In the genomic region with DNA sequence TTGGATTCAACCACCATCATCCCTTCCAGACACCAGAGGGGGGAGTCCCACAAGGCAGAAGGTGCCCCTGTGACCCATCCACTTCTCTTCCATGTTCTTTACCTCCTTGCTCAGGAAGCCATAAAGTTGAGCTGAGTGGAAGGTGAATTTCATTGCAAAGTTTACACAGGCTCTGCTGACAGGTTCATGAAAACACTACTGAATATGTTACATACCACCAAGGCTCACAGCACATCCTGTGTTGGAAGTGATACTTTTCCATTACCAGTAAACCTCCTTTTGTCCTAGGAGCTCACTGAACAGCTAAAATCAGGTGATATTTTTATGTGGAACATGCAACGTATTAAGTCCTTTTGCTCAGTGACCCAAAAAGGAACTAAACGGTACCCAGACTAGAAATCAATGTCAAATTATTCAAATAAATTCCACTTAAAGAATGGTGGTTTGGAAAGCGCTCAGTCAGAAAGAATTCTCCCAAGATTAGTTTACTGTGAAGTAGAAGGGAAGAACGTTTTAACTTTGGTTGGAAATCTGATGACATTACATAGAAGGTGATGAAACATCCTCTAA, we compare ENCODE assay signal across 22 cellular contexts.
A peak's percentile ranks its signal among the peaks of the same experiment; 100 is the strongest.
DNase-seq lines count a peak whose midpoint lies in the region; ATAC-seq and TF ChIP-seq lines count a peak whose summit lies in the region.
"Had no signal": no experiment of that assay in that cellular context is flagged by ENCODE, and none has a peak within 500 bp of the region (broad histone marks: within the 10 kb centered on the region; RNA-seq: fewer than 3 reads in every experiment).

No MANE protein-coding gene starts in this region.

- no peaks in the 10 kb centered on the region for H3K79me1 ChIP-seq in IMR-90 (ENCODE audit: low read depth in 1 of 2, low read length in 2 of 2)

- no TSS peak for BruUV-seq in IMR-90 (replicated peaks; lab: Mats Ljungman, UMichigan)

- ATAC-seq in IMR-90 (ENCODE audit: low read depth) (no peak), sciatic nerve (no peak), HG03432 (IDR thresholded peaks at IDR 0.05; ENCODE audit: unreplicated experiment) (no peak)
- ATAC-seq: activated CD8-positive, alpha-beta T cell treated with anti-CD3 and anti-CD28 coated beads for 36 hours; lower lobe of right lung; naive thymus-derived CD8-positive, alpha-beta T cell had no signal

- H3K9me3 ChIP-seq in IMR-90 (ENCODE audit: control insufficient read depth, insufficient read depth, low read length) = no peaks in the 10 kb centered on the region
- H3K9me3 ChIP-seq: lower lobe of right lung, vagina had no signal

- no peak for TF ChIP-seq POLR2A in IMR-90 (IDR thresholded peaks at IDR 0.05; ENCODE audit: low read depth, low read length)

- H2BK20ac ChIP-seq in IMR-90 (ENCODE audit: low read depth, low read length) = peak overlapping the region; percentile 22; the same call in 1 of the 2 replicates

- DNase-seq in IMR-90 = no peak
- peak; percentile 59 for DNase-seq in astrocyte of the cerebellum (ENCODE audit: low read depth)
- peak; percentile 1 for DNase-seq in islet precursor cell
- DNase-seq in renal cortical epithelial cell (ENCODE audit: low read depth) = peak; percentile 72
- no peak for DNase-seq in type B pancreatic cell (ENCODE audit: extremely low spot score, unreplicated experiment)
- DNase-seq in sciatic nerve (ENCODE audit: low spot score) = no peak
- DNase-seq: activated CD8-positive, alpha-beta T cell treated with anti-CD3 and anti-CD28 coated beads for 36 hours; activated gamma-delta T cell treated with Interleukin-2 at 50 U/mL for 16 hours; activated T-cell treated with anti-CD3 and anti-CD28 coated beads for 4 hours; CD4-positive, alpha-beta memory T cell; DMS 273 treated with DMSO at 0.1 percent for 48 hours; HCEC 1CT; immature natural killer cell; lower lobe of right lung; naive thymus-derived CD8-positive, alpha-beta T cell; NCI-H1694; NCI-H69; T1000 had no signal

- TF ChIP-seq CTCF in IMR-90 (conservative IDR thresholded peaks at IDR 0.05; ENCODE audit: low read depth, low read length) (no peak), astrocyte of the cerebellum (IDR thresholded peaks at IDR 0.05; ENCODE audit: low read depth, low read length, missing control alignments) (no peak), type B pancreatic cell (conservative IDR thresholded peaks at IDR 0.05) (no peak)

- no peak overlapping the region for H3K4me3 Mint-ChIP-seq in type B pancreatic cell
- H3K4me3 Mint-ChIP-seq: activated CD8-positive, alpha-beta T cell treated with anti-CD3 and anti-CD28 coated beads for 36 hours; CD4-positive, alpha-beta memory T cell; dendritic cell treated with granulocyte-macrophage colony-stimulating factor and Interleukin-4, amounts not matched to agents 40 ng/mL and 50 ng/mL, for 4 days; immature natural killer cell; naive thymus-derived CD8-positive, alpha-beta T cell had no signal

- H4K91ac ChIP-seq in IMR-90 (ENCODE audit: insufficient read depth, low read depth, low read length) = 0 out of 2 replicates have a peak overlapping the region, but pooled peaks have one; percentile 5

- peaks cover 18% of the 10 kb centered on the region for H3K4me1 Mint-ChIP-seq in type B pancreatic cell (ENCODE audit: unreplicated experiment)

- H3K23ac ChIP-seq in IMR-90 (ENCODE audit: low read depth, low read length) = no peak overlapping the region

- H3K9me1 ChIP-seq in IMR-90 (ENCODE audit: insufficient read depth, low read length) = peaks cover 2% of the 10 kb centered on the region

- no peak overlapping the region for H2AFZ ChIP-seq in IMR-90 (replicated peaks; ENCODE audit: low read length, poor library complexity)
- H2AFZ ChIP-seq: parathyroid adenoma had no signal

- H3K4me3 ChIP-seq in IMR-90 (ENCODE audit: insufficient read depth, low read depth, low read length) (no peak overlapping the region), astrocyte of the cerebellum (ENCODE audit: low read depth, low read length) (no peak overlapping the region)
- H3K4me3 ChIP-seq: lower lobe of right lung, vagina had no signal

- in situ Hi-C loops in IMR-90 (cut with MboI; ENCODE audit: low sequenced_read_pairs) (no loop called here), astrocyte of the cerebellum (cut with HindIII; ENCODE audit: low sequenced_read_pairs) (loop anchor here (10.0 kb wide), 1 partner anchor 113 kb away; no protein-coding TSS in a partner anchor)

- peaks cover 5% of the 10 kb centered on the region for H3K36me3 Mint-ChIP-seq in type B pancreatic cell
- H3K36me3 Mint-ChIP-seq: CD4-positive, alpha-beta memory T cell; immature natural killer cell had no signal

- H3K18ac ChIP-seq in IMR-90 (ENCODE audit: low read depth, low read length) = no peak overlapping the region

- no peak overlapping the region for H3K4ac ChIP-seq in IMR-90 (ENCODE audit: low read depth, low read length)

- H3K9me3 Mint-ChIP-seq in type B pancreatic cell = peaks cover 13% of the 10 kb centered on the region
- H3K9me3 Mint-ChIP-seq: activated CD8-positive, alpha-beta T cell treated with anti-CD3 and anti-CD28 coated beads for 36 hours; dendritic cell treated with granulocyte-macrophage colony-stimulating factor and Interleukin-4, amounts not matched to agents 40 ng/mL and 50 ng/mL, for 4 days; immature natural killer cell; naive thymus-derived CD8-positive, alpha-beta T cell had no signal

- H2BK15ac ChIP-seq in IMR-90 (ENCODE audit: low read depth, low read length) = no peak overlapping the region

- no peaks in the 10 kb centered on the region for H3K27me3 Mint-ChIP-seq in type B pancreatic cell
- H3K27me3 Mint-ChIP-seq: activated CD8-positive, alpha-beta T cell treated with anti-CD3 and anti-CD28 coated beads for 36 hours; dendritic cell treated with granulocyte-macrophage colony-stimulating factor and Interleukin-4, amounts not matched to agents 40 ng/mL and 50 ng/mL, for 4 days; naive thymus-derived CD8-positive, alpha-beta T cell had no signal

- no peak overlapping the region for H3K27ac Mint-ChIP-seq in type B pancreatic cell
- H3K27ac Mint-ChIP-seq: activated CD8-positive, alpha-beta T cell treated with anti-CD3 and anti-CD28 coated beads for 36 hours; CD4-positive, alpha-beta memory T cell; dendritic cell treated with granulocyte-macrophage colony-stimulating factor and Interleukin-4, amounts not matched to agents 40 ng/mL and 50 ng/mL, for 4 days had no signal

- H3K56ac ChIP-seq in IMR-90 (ENCODE audit: extremely low read depth, insufficient read depth, low read length) = no peak overlapping the region

- H3K4me2 ChIP-seq in IMR-90 (ENCODE audit: low read depth, low read length) = no peak overlapping the region

- no CpG with 5 or more reads among the region's 4 CpGs for WGBS in IMR-90 (ENCODE audit: extremely low coverage in 2 of 2, insufficient read length in 1 of 2), 2 experiments

- H2BK5ac ChIP-seq in IMR-90 (ENCODE audit: low read depth, low read length, poor library complexity, severe bottlenecking) = no peak overlapping the region

- H3K9ac ChIP-seq in IMR-90 (ENCODE audit: low read depth, low read length) = no peak overlapping the region
- H3K9ac ChIP-seq: parathyroid adenoma had no signal

- H2AK9ac ChIP-seq in IMR-90 (replicated peaks; ENCODE audit: low read depth, low read length, poor library complexity) = no peak overlapping the region

- H4K8ac ChIP-seq in IMR-90 (ENCODE audit: low read depth in 2 of 2, low read length in 2 of 2) = no peak overlapping the region

- dilution Hi-C loops in IMR-90 (cut with HindIII; ENCODE audit: low sequenced_read_pairs, unreplicated experiment) = no loop called here

- H3K14ac ChIP-seq in IMR-90 (replicated peaks; ENCODE audit: low read depth, low read length) = peak overlapping the region; percentile 25; the same call in 1 of the 2 replicates

- CTCF ChIA-PET in IMR-90 (lab: Yijun Ruan, JAX) = no interaction called here

- no peak overlapping the region for H4K5ac ChIP-seq in IMR-90 (ENCODE audit: low read depth, low read length)

- POLR2A ChIA-PET in IMR-90 (lab: Charles Lee; ENCODE audit: unreplicated experiment) = no interaction called here

- no peaks in the 10 kb centered on the region for H4K20me1 ChIP-seq in IMR-90 (ENCODE audit: insufficient read depth, low read length)

- H2AK5ac ChIP-seq in IMR-90 (ENCODE audit: low read depth, low read length) = peak overlapping the region; percentile 44

- no peak for TF ChIP-seq RAD21 in IMR-90 (IDR thresholded peaks at IDR 0.05; ENCODE audit: low read length)

- H3K36me3 ChIP-seq in IMR-90 (ENCODE audit: control insufficient read depth, insufficient read depth, low read length) = no peaks in the 10 kb centered on the region
- H3K36me3 ChIP-seq: lower lobe of right lung, vagina had no signal

- no peak overlapping the region for H3K27ac ChIP-seq in IMR-90 (ENCODE audit: insufficient read depth, low read length)
- H3K27ac ChIP-seq: lower lobe of right lung, parathyroid adenoma, vagina had no signal

- no peaks in the 10 kb centered on the region for H3K27me3 ChIP-seq in IMR-90 (ENCODE audit: control insufficient read depth, insufficient read depth, low read length)
- H3K27me3 ChIP-seq: vagina had no signal

- H3K4me1 ChIP-seq in IMR-90 (ENCODE audit: control insufficient read depth, insufficient read depth, low read length) = peaks cover 17% of the 10 kb centered on the region

- peak overlapping the region; percentile 19; the same call in 1 of the 2 replicates for H2BK120ac ChIP-seq in IMR-90 (ENCODE audit: low read depth, low read length)

- intact Hi-C loops in IMR-90 (cut with micrococcal nuclease) = no loop called here
- intact Hi-C loops in sciatic nerve (cut with DNase I) = no loop called here

TF ChIP-seq in IMR-90, 13 proteins besides CTCF, POLR2A, EP300 and RAD21 (continues in another document):
- TF ChIP-seq CHD1 (IDR thresholded peaks at IDR 0.05; ENCODE audit: low read depth, low read length) = no peak
- no peak for TF ChIP-seq MAZ (IDR thresholded peaks at IDR 0.05; ENCODE audit: borderline replicate concordance, low read depth, low read length)
- no peak for TF ChIP-seq MXI1 (IDR thresholded peaks at IDR 0.05; ENCODE audit: borderline replicate concordance, low read depth, low read length)
- TF ChIP-seq RFX5 (IDR thresholded peaks at IDR 0.05; ENCODE audit: low read depth, low read length) = no peak
- TF ChIP-seq, protein P1, sequence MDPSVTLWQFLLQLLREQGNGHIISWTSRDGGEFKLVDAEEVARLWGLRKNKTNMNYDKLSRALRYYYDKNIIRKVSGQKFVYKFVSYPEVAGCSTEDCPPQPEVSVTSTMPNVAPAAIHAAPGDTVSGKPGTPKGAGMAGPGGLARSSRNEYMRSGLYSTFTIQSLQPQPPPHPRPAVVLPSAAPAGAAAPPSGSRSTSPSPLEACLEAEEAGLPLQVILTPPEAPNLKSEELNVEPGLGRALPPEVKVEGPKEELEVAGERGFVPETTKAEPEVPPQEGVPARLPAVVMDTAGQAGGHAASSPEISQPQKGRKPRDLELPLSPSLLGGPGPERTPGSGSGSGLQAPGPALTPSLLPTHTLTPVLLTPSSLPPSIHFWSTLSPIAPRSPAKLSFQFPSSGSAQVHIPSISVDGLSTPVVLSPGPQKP (IDR thresholded peaks at IDR 0.05; ENCODE audit: borderline replicate concordance, low read depth, low read length) = no peak
- no peak for TF ChIP-seq SMC3 (IDR thresholded peaks at IDR 0.05; ENCODE audit: low read depth, low read length)
- TF ChIP-seq RCOR1 (IDR thresholded peaks at IDR 0.05; ENCODE audit: insufficient replicate concordance, low read length) = no peak
- TF ChIP-seq MAFK (IDR thresholded peaks at IDR 0.05; ENCODE audit: low read depth, low read length) = no peak
- TF ChIP-seq CEBPB (IDR thresholded peaks at IDR 0.05; ENCODE audit: low read depth, low read length) = no peak

Comparison
In these comparisons a context has a peak if more than half of its experiments do, and no peak if none do; other contexts are left out.
1. DNase-seq: peak in astrocyte of the cerebellum (single experiment), islet precursor cell (single experiment) and renal cortical epithelial cell (single experiment); none in IMR-90 (single experiment), type B pancreatic cell (single experiment) and sciatic nerve (single experiment).